ENCODE assay signal across 23 cellular contexts in genomic region chr10:60508831-60509230, GRCh38.
DNase-seq lines count a peak whose midpoint lies in the region; ATAC-seq and TF ChIP-seq lines count a peak whose summit lies in the region.
"Had no signal": no experiment of that assay in that cellular context is flagged by ENCODE, and none has a peak within 500 bp of the region (broad histone marks: within the 10 kb centered on the region; RNA-seq: fewer than 3 reads in every experiment).

No MANE protein-coding gene starts in this region.

- no peaks in the 10 kb centered on the region for H3K9me3 Mint-ChIP-seq in activated CD8-positive, alpha-beta T cell treated with anti-CD3 and anti-CD28 coated beads, Interleukin-2, amount 10 ng/mL, durations not matched to agents 7 days and 5 days (ENCODE audit: insufficient read depth)
- H3K9me3 Mint-ChIP-seq: H9, IgD-negative memory B cell, T-cell had no signal

- H3K36me3 ChIP-seq in A673 (ENCODE audit: insufficient read depth, low read length, poor library complexity, severe bottlenecking): no peaks in the 10 kb centered on the region

- DNase-seq in A673 (ENCODE audit: low spot score): peak; percentile 51
- peak; percentile 27 for DNase-seq in G401 (ENCODE audit: low spot score)
- DNase-seq in dorsolateral prefrontal cortex: no peak
- no peak for DNase-seq in dermis blood vessel endothelial cell
- DNase-seq in NCI-H1694 (lab: John Stamatoyannopoulos, UW): no peak
- DNase-seq in activated CD8-positive, alpha-beta T cell treated with anti-CD3 and anti-CD28 coated beads, Interleukin-2, amount 10 ng/mL, durations not matched to agents 7 days and 5 days: no peak
- DNase-seq in NCI-H128 (lab: John Stamatoyannopoulos, UW; ENCODE audit: unreplicated experiment): no peak
- DNase-seq: ACHN, DMS 273 treated with DMSO at 0.1 percent for 48 hours, GDM1, H9, Kasumi-1, MM.1S, NCI-H1092, NCI-H187, NCI-H2107, NCI-H526 treated with DMSO at 0.1 percent for 48 hours, RPMI8226, SHP77 treated with DMSO at 0.1 percent for 48 hours, T-cell had no signal

- no peaks in the 10 kb centered on the region for H3K27me3 ChIP-seq in A673 (replicated peaks; ENCODE audit: insufficient read depth, low read depth, low read length, poor library complexity)
- H3K27me3 ChIP-seq in dorsolateral prefrontal cortex: no peaks in the 10 kb centered on the region

- TF ChIP-seq CTCF in A673 (conservative IDR thresholded peaks at IDR 0.05; ENCODE audit: low read depth, low read length): no peak
- TF ChIP-seq CTCF in dorsolateral prefrontal cortex (IDR thresholded peaks at IDR 0.05 in 54 of 56, conservative IDR thresholded peaks at IDR 0.05 in 2 of 56; ENCODE audit: low read depth in 1 of 56, partially characterized antibody in 56 of 56): no peak

- no peak overlapping the region for H3K4me3 Mint-ChIP-seq in activated CD8-positive, alpha-beta T cell treated with anti-CD3 and anti-CD28 coated beads, Interleukin-2, amount 10 ng/mL, durations not matched to agents 7 days and 5 days
- H3K4me3 Mint-ChIP-seq: H9, IgD-negative memory B cell, T-cell had no signal

- H3K36me3 Mint-ChIP-seq in activated CD8-positive, alpha-beta T cell treated with anti-CD3 and anti-CD28 coated beads, Interleukin-2, amount 10 ng/mL, durations not matched to agents 7 days and 5 days (ENCODE audit: low read depth): no peaks in the 10 kb centered on the region
- H3K36me3 Mint-ChIP-seq: IgD-negative memory B cell had no signal

- no peak for ATAC-seq in activated CD8-positive, alpha-beta T cell treated with anti-CD3 and anti-CD28 coated beads, Interleukin-2, amount 10 ng/mL, durations not matched to agents 7 days and 5 days
- ATAC-seq: SK-N-SH treated with all-trans-retinoic acid at 6 μM for 48 hours, T-cell had no signal

- no peak overlapping the region for H3K27ac Mint-ChIP-seq in activated CD8-positive, alpha-beta T cell treated with anti-CD3 and anti-CD28 coated beads, Interleukin-2, amount 10 ng/mL, durations not matched to agents 7 days and 5 days
- H3K27ac Mint-ChIP-seq: H9, IgD-negative memory B cell, T-cell had no signal

- H3K4me3 ChIP-seq in A673 (ENCODE audit: low read depth, low read length, poor library complexity, severe bottlenecking) (no peak overlapping the region), dorsolateral prefrontal cortex (peak overlapping the region in 8 of 59 donors; percentile 9 to 47 (median 20))

- H3K4me1 ChIP-seq in A673 (ENCODE audit: insufficient read depth, low read length, poor library complexity, severe bottlenecking): peaks cover 15% of the 10 kb centered on the region

- no peaks in the 10 kb centered on the region for H3K4me1 Mint-ChIP-seq in activated CD8-positive, alpha-beta T cell treated with anti-CD3 and anti-CD28 coated beads, Interleukin-2, amount 10 ng/mL, durations not matched to agents 7 days and 5 days (ENCODE audit: low read depth)

- in situ Hi-C loops in G401 (cut with HindIII; ENCODE audit: low sequenced_read_pairs): no loop called here

- intact Hi-C loops in A673 (cut with micrococcal nuclease; ENCODE audit: unreplicated experiment): no loop called here
- intact Hi-C loops in dorsolateral prefrontal cortex (cut with DNase I): no loop called here

- no peaks in the 10 kb centered on the region for H3K9me3 ChIP-seq in A673 (ENCODE audit: low read depth, low read length, poor library complexity, severe bottlenecking)

- no peak overlapping the region for H3K27ac ChIP-seq in A673 (ENCODE audit: low read depth, low read length, poor library complexity, severe bottlenecking)
- H3K27ac ChIP-seq in angular gyrus (ENCODE audit: low read depth, low read length): peak overlapping the region; percentile 88
- H3K27ac ChIP-seq in dorsolateral prefrontal cortex: peak overlapping the region in 57 of 59 donors; percentile 7 to 95 (median 88)

- CTCF ChIA-PET in A673 (lab: Charles Lee): no interaction called here
- CTCF ChIA-PET in activated CD8-positive, alpha-beta T cell treated with anti-CD3 and anti-CD28 coated beads, Interleukin-2, amount 10 ng/mL, durations not matched to agents 7 days and 5 days (lab: Charles Lee): no interaction called here

- no TSS peak for BruUV-seq in A673 (replicated peaks; lab: Mats Ljungman, UMichigan)

- POLR2A ChIA-PET in A673 (lab: Charles Lee; ENCODE audit: low non-redundant PET): no interaction called here
- POLR2A ChIA-PET in activated CD8-positive, alpha-beta T cell treated with anti-CD3 and anti-CD28 coated beads, Interleukin-2, amount 10 ng/mL, durations not matched to agents 7 days and 5 days (lab: Charles Lee): no interaction called here

- no peaks in the 10 kb centered on the region for H3K27me3 Mint-ChIP-seq in activated CD8-positive, alpha-beta T cell treated with anti-CD3 and anti-CD28 coated beads, Interleukin-2, amount 10 ng/mL, durations not matched to agents 7 days and 5 days (ENCODE audit: low read depth)
- H3K27me3 Mint-ChIP-seq: IgD-negative memory B cell, T-cell had no signal

Comparison
In these comparisons a context has a peak if more than half of its experiments do, and no peak if none do; other contexts are left out.
1. DNase-seq: peak in A673 (single experiment) and G401 (single experiment); none in dorsolateral prefrontal cortex (0 of 10), dermis blood vessel endothelial cell (single experiment), NCI-H1694 (single experiment), activated CD8-positive, alpha-beta T cell treated with anti-CD3 and anti-CD28 coated beads, Interleukin-2, amount 10 ng/mL, durations not matched to agents 7 days and 5 days (single experiment) and NCI-H128 (single experiment).